1 cellular context compared by ENCODE assay signal in the genomic region with DNA sequence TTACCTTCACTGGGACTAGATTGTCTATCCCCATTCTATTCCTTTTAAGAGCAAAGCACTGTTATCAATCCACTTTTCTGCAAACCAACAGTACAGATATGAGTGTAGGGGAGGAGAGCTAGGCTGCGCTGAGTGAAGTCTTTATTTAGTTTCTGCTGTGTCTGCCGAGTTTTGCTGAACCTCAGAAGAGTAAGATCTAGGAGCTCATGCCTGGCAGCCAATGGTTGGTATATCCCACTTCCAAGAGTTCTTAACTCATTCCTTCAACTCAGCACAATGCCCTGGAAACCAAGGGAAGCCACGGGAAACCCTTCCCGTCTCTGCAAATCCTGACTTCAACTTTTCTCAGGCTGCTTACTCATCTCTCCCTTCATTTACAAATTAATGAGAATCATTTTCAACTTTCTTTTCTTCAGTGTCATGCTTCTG.
A peak's percentile ranks its signal among the peaks of the same experiment; 100 is the strongest.
TF ChIP-seq lines count a peak whose summit lies in the region.

No MANE protein-coding gene starts in this region.

TF ChIP-seq in GM12878, 131 proteins besides CTCF, POLR2A, EP300 and RAD21:
- TF ChIP-seq JUNB (IDR thresholded peaks at IDR 0.05) (peak; percentile 42; the same call in 1 of the 2 replicates), ZBED1 (IDR thresholded peaks at IDR 0.05; ENCODE audit: borderline replicate concordance) (0 out of 2 replicates have a peak, but pooled peaks have one; percentile 39), IKZF1 (conservative IDR thresholded peaks at IDR 0.05) (0 out of 2 replicates have a peak, but pooled peaks have one; percentile 14), EED (IDR thresholded peaks at IDR 0.05; ENCODE audit: low read depth) (peak; percentile 51; the same call in 1 of the 2 replicates), ESRRA (IDR thresholded peaks at IDR 0.05; ENCODE audit: low read length) (no peak)
